In the genomic region with DNA sequence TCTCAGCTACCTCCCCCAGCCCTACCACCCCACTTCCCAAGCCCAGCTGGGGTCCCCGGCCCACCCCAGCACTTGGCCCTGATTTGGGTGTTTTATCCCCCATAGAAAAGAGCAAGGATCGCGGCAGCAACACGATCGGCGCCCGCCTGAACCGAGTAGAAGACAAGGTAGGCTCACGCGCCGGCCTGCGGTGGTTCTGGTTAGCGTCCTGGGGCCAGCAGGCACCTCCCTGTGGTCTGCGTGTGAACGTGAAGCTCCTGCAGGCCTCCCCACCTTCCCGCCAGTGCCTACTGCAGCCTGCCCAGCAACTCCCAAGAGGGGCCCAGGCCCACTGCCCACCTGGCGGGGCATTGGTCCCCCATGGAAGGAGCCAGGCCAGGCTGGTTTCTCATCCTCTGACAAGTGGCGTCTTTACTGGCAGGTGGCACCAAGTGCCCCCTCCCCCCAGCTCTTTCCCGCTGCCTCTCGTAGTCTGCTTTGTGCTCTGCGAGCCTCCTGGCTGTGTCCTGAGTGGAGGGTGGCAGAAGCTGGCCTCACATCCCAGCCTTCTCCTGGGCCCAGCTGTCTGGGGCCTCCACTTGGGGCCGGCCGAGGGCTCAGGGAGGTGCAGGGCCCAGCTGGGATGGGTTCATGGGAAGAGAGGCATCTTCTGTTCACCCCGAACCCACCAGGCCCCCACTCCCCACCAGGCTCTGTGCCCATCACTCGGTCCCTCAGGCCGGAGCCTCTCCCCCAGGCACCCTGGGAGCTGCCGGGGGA, we compare ENCODE assay signal across 11 cellular contexts.
DNase-seq lines count a peak whose midpoint lies in the region; ATAC-seq and TF ChIP-seq lines count a peak whose summit lies in the region.
"Had no signal": no experiment of that assay in that cellular context is flagged by ENCODE, and none has a peak within 500 bp of the region (broad histone marks: within the 10 kb centered on the region; RNA-seq: fewer than 3 reads in every experiment).

No MANE protein-coding gene starts in this region.

- H3K27me3 ChIP-seq in tibial artery = no peaks in the 10 kb centered on the region
- H3K27me3 ChIP-seq in CD4-positive, alpha-beta memory T cell (ENCODE audit: insufficient read depth, low read length) = no peaks in the 10 kb centered on the region

- H3K9me3 ChIP-seq in tibial artery = no peaks in the 10 kb centered on the region
- H3K9me3 ChIP-seq in CD4-positive, alpha-beta memory T cell (ENCODE audit: control insufficient read depth in 1 of 2, low read length in 2 of 2) = no peaks in the 10 kb centered on the region
- H3K9me3 ChIP-seq: HAP-1 had no signal

- H3K4me1 Mint-ChIP-seq in activated CD8-positive, alpha-beta T cell treated with anti-CD3 and anti-CD28 coated beads, Interleukin-2, amount 10 ng/mL, durations not matched to agents 7 days and 5 days (ENCODE audit: low read depth) = peaks cover 14% of the 10 kb centered on the region
- peaks cover 6% of the 10 kb centered on the region for H3K4me1 Mint-ChIP-seq in activated CD8-positive, alpha-beta T cell treated with anti-CD3 and anti-CD28 coated beads for 36 hours (ENCODE audit: low read depth)
- H3K4me1 Mint-ChIP-seq in CD4-positive, alpha-beta memory T cell = peaks cover 9 to 23% (median 13%) of the 10 kb centered on the region in 4 donors

- DNase-seq in activated CD8-positive, alpha-beta T cell treated with anti-CD3 and anti-CD28 coated beads, Interleukin-2, amount 10 ng/mL, durations not matched to agents 7 days and 5 days = peak; percentile 12
- no peak for DNase-seq in activated CD8-positive, alpha-beta T cell treated with anti-CD3 and anti-CD28 coated beads for 36 hours
- DNase-seq in activated T-cell treated with anti-CD3 and anti-CD28 coated beads, Interleukin-2, amount 50 U/mL, for 48 hours = peak; percentile 11 to 14
- DNase-seq in left lobe of liver (ENCODE audit: low spot score) = peak; percentile 51
- DNase-seq in tibial artery = peak in 1 of 2 donors; percentile 67
- no peak for DNase-seq in CD4-positive, alpha-beta memory T cell
- no peak for DNase-seq in HEK293T (ENCODE audit: extremely low spot score)
- DNase-seq: nephron progenitor cell had no signal

- peaks cover 11% of the 10 kb centered on the region for H3K27me3 Mint-ChIP-seq in activated CD8-positive, alpha-beta T cell treated with anti-CD3 and anti-CD28 coated beads, Interleukin-2, amount 10 ng/mL, durations not matched to agents 7 days and 5 days (ENCODE audit: low read depth)
- no peaks in the 10 kb centered on the region for H3K27me3 Mint-ChIP-seq in activated CD8-positive, alpha-beta T cell treated with anti-CD3 and anti-CD28 coated beads for 36 hours
- no peaks in the 10 kb centered on the region for H3K27me3 Mint-ChIP-seq in CD4-positive, alpha-beta memory T cell
- H3K27me3 Mint-ChIP-seq: CD8-positive, alpha-beta memory T cell had no signal

- no peak for TF ChIP-seq CTCF in activated CD8-positive, alpha-beta T cell treated with anti-CD3 and anti-CD28 coated beads for 36 hours (IDR thresholded peaks at IDR 0.05)
- TF ChIP-seq CTCF in tibial artery (IDR thresholded peaks at IDR 0.05) = no peak

- H3K27ac ChIP-seq in tibial artery = peak overlapping the region; percentile 74 to 86
- H3K27ac ChIP-seq in CD4-positive, alpha-beta memory T cell (ENCODE audit: low read depth, low read length) = no peak overlapping the region

- intact Hi-C loops in activated CD8-positive, alpha-beta T cell treated with anti-CD3 and anti-CD28 coated beads for 36 hours (cut with micrococcal nuclease) = no loop called here
- intact Hi-C loops in tibial artery (cut with DNase I; ENCODE audit: low total_unique reads) = loop anchor here (5.0 to 10.0 kb wide), 3 partner anchors 71 to 463 kb away; partner anchors contain the start of gene CDKN1C
- intact Hi-C loops in CD4-positive, alpha-beta memory T cell (cut with micrococcal nuclease) = no loop called here

- H3K36me3 ChIP-seq in tibial artery = no peaks in the 10 kb centered on the region
- no peaks in the 10 kb centered on the region for H3K36me3 ChIP-seq in CD4-positive, alpha-beta memory T cell (ENCODE audit: insufficient read depth, low read length)
- H3K36me3 ChIP-seq: HAP-1 had no signal

- no peaks in the 10 kb centered on the region for H3K36me3 Mint-ChIP-seq in activated CD8-positive, alpha-beta T cell treated with anti-CD3 and anti-CD28 coated beads, Interleukin-2, amount 10 ng/mL, durations not matched to agents 7 days and 5 days (ENCODE audit: low read depth)
- no peaks in the 10 kb centered on the region for H3K36me3 Mint-ChIP-seq in activated CD8-positive, alpha-beta T cell treated with anti-CD3 and anti-CD28 coated beads for 36 hours (ENCODE audit: low read depth)
- H3K36me3 Mint-ChIP-seq in CD4-positive, alpha-beta memory T cell = peaks cover 11 to 19% of the 10 kb centered on the region in 2 donors
- H3K36me3 Mint-ChIP-seq: CD8-positive, alpha-beta memory T cell had no signal

- POLR2A ChIA-PET in activated CD8-positive, alpha-beta T cell treated with anti-CD3 and anti-CD28 coated beads, Interleukin-2, amount 10 ng/mL, durations not matched to agents 7 days and 5 days (lab: Charles Lee) = no interaction called here
- POLR2A ChIA-PET in activated CD8-positive, alpha-beta T cell treated with anti-CD3 and anti-CD28 coated beads for 36 hours (lab: Charles Lee) = interaction anchor here (0.6 kb wide), 1 partner anchor 119 kb away, joined by 3 read pairs; no protein-coding TSS in a partner anchor
- POLR2A ChIA-PET in CD4-positive, alpha-beta memory T cell (lab: Charles Lee; ENCODE audit: partially characterized antibody) = no interaction called here
- POLR2A ChIA-PET in HEK293T (lab: Yijun Ruan, JAX) = no interaction called here

- CTCF ChIA-PET in activated CD8-positive, alpha-beta T cell treated with anti-CD3 and anti-CD28 coated beads, Interleukin-2, amount 10 ng/mL, durations not matched to agents 7 days and 5 days (lab: Charles Lee) = no interaction called here
- CTCF ChIA-PET in activated CD8-positive, alpha-beta T cell treated with anti-CD3 and anti-CD28 coated beads for 36 hours (lab: Charles Lee) = interaction anchor here (1.3 kb wide), 1 partner anchor 245 kb away, joined by 4 read pairs; no protein-coding TSS in a partner anchor
- CTCF ChIA-PET in CD4-positive, alpha-beta memory T cell (lab: Charles Lee; ENCODE audit: partially characterized antibody) = no interaction called here
- CTCF ChIA-PET in HEK293T (lab: Yijun Ruan, JAX) = no interaction called here

- no peak overlapping the region for H3K4me3 Mint-ChIP-seq in activated CD8-positive, alpha-beta T cell treated with anti-CD3 and anti-CD28 coated beads, Interleukin-2, amount 10 ng/mL, durations not matched to agents 7 days and 5 days
- no peak overlapping the region for H3K4me3 Mint-ChIP-seq in activated CD8-positive, alpha-beta T cell treated with anti-CD3 and anti-CD28 coated beads for 36 hours
- H3K4me3 Mint-ChIP-seq in CD4-positive, alpha-beta memory T cell = no peak overlapping the region
- H3K4me3 Mint-ChIP-seq: CD8-positive, alpha-beta memory T cell; nephron progenitor cell had no signal

- no peak for ATAC-seq in activated CD8-positive, alpha-beta T cell treated with anti-CD3 and anti-CD28 coated beads, Interleukin-2, amount 10 ng/mL, durations not matched to agents 7 days and 5 days
- ATAC-seq in activated CD8-positive, alpha-beta T cell treated with anti-CD3 and anti-CD28 coated beads for 36 hours = no peak
- no peak for ATAC-seq in left lobe of liver
- ATAC-seq in GM21360 (IDR thresholded peaks at IDR 0.05; ENCODE audit: unreplicated experiment) = no peak

- no peaks in the 10 kb centered on the region for H3K9me3 Mint-ChIP-seq in activated CD8-positive, alpha-beta T cell treated with anti-CD3 and anti-CD28 coated beads, Interleukin-2, amount 10 ng/mL, durations not matched to agents 7 days and 5 days (ENCODE audit: insufficient read depth)
- no peaks in the 10 kb centered on the region for H3K9me3 Mint-ChIP-seq in activated CD8-positive, alpha-beta T cell treated with anti-CD3 and anti-CD28 coated beads for 36 hours
- H3K9me3 Mint-ChIP-seq in CD4-positive, alpha-beta memory T cell = peaks cover 0 to 4% (median 0%) of the 10 kb centered on the region in 8 donors
- H3K9me3 Mint-ChIP-seq: CD8-positive, alpha-beta memory T cell; nephron progenitor cell had no signal

- no peak overlapping the region for H3K27ac Mint-ChIP-seq in activated CD8-positive, alpha-beta T cell treated with anti-CD3 and anti-CD28 coated beads, Interleukin-2, amount 10 ng/mL, durations not matched to agents 7 days and 5 days
- H3K27ac Mint-ChIP-seq in activated CD8-positive, alpha-beta T cell treated with anti-CD3 and anti-CD28 coated beads for 36 hours = no peak overlapping the region
- H3K27ac Mint-ChIP-seq in CD4-positive, alpha-beta memory T cell = no peak overlapping the region
- H3K27ac Mint-ChIP-seq: CD8-positive, alpha-beta memory T cell; nephron progenitor cell had no signal

- peak overlapping the region; percentile 35 to 43 for H3K4me3 ChIP-seq in tibial artery
- H3K4me3 ChIP-seq in CD4-positive, alpha-beta memory T cell (ENCODE audit: low read length in 2 of 2) = no peak overlapping the region
- H3K4me3 ChIP-seq: HAP-1 had no signal

- H3K4me1 ChIP-seq in tibial artery = peaks cover 0 to 42% (median 36%) of the 10 kb centered on the region in 4 donors
- peaks cover 12% of the 10 kb centered on the region for H3K4me1 ChIP-seq in CD4-positive, alpha-beta memory T cell (ENCODE audit: insufficient read depth, low read length)

TF ChIP-seq in HEK293T, 16 proteins besides CTCF, POLR2A, EP300 and RAD21:
- TF ChIP-seq LEF1 (IDR thresholded peaks at IDR 0.05; ENCODE audit: borderline replicate concordance) = no peak
- no peak for TF ChIP-seq CTBP1 (IDR thresholded peaks at IDR 0.05; ENCODE audit: borderline replicate concordance)
- TF ChIP-seq ZNF384 (IDR thresholded peaks at IDR 0.05) = no peak

Comparison
In these comparisons a context has a peak if more than half of its experiments do, and no peak if none do; other contexts are left out.
1. DNase-seq: peak in activated CD8-positive, alpha-beta T cell treated with anti-CD3 and anti-CD28 coated beads, Interleukin-2, amount 10 ng/mL, durations not matched to agents 7 days and 5 days (single experiment), activated T-cell treated with anti-CD3 and anti-CD28 coated beads, Interleukin-2, amount 50 U/mL, for 48 hours (2 of 2) and left lobe of liver (single experiment); none in activated CD8-positive, alpha-beta T cell treated with anti-CD3 and anti-CD28 coated beads for 36 hours (single experiment), CD4-positive, alpha-beta memory T cell (0 of 5) and HEK293T (single experiment).
2. H3K4me3 ChIP-seq: peak in tibial artery (2 of 2); none in CD4-positive, alpha-beta memory T cell (0 of 2).